Comparison of ENCODE assay signal across 10 cellular contexts in genomic region chr12:126086242-126086641, GRCh38.
"Had no signal": no experiment of that assay in that cellular context is flagged by ENCODE, and none has a peak within 500 bp of the region (broad histone marks: within the 10 kb centered on the region; RNA-seq: fewer than 3 reads in every experiment).

No MANE protein-coding gene starts in this region.

- H3K27ac ChIP-seq: GM23248 had no signal

- H3K4me1 ChIP-seq: HAP-1 had no signal

- H3K9me3 ChIP-seq: HAP-1 had no signal

- ATAC-seq: GM23338, HCT116 had no signal

- H3K4me1 Mint-ChIP-seq: GM23338 had no signal

- FAIRE-seq: H54 had no signal

- H3K4me2 ChIP-seq: GM23338 had no signal

- H3K4me3 Mint-ChIP-seq: GM23338, H9, HFFc6 had no signal

- DNase-seq: GM23248, GOT3, H7, H9, HCEC 1CT, HFFc6 had no signal

- H3K4me3 ChIP-seq: GM23248, GM23338, HAP-1 had no signal

- H3K36me3 ChIP-seq: HAP-1 had no signal

- H3K9ac ChIP-seq: GM23248 had no signal

- H3K27ac Mint-ChIP-seq: GM23338, HFFc6 had no signal

- H2AFZ ChIP-seq: GM23248, GM23338 had no signal
